Comparison of ENCODE assay signal across 19 cellular contexts in genomic region chr13:20728579-20729300, GRCh38. TPM values are rescaled to one million over a fixed set of nuclear protein-coding genes. Genes with fewer than 3 reads are reported as not detected.
DNase-seq lines count a peak whose midpoint lies in the region; ATAC-seq, FAIRE-seq and TF ChIP-seq lines count a peak whose summit lies in the region.
"Had no signal": no experiment of that assay in that cellular context is flagged by ENCODE, and none has a peak within 500 bp of the region (broad histone marks: within the 10 kb centered on the region; RNA-seq: fewer than 3 reads in every experiment).

No MANE protein-coding gene starts in this region.

- H3K4me3 ChIP-seq in AG10803 (ENCODE audit: low read length), result no peak overlapping the region
- no peak overlapping the region for H3K4me3 ChIP-seq in SK-N-MC
- no peak overlapping the region for H3K4me3 ChIP-seq in gastroesophageal sphincter
- H3K4me3 ChIP-seq in psoas muscle, result no peak overlapping the region

- H3K27me3 ChIP-seq in gastroesophageal sphincter (no peaks in the 10 kb centered on the region), psoas muscle (ENCODE audit: insufficient read depth in 3 of 3, low read length in 2 of 3) (no peaks in the 10 kb centered on the region)

- no peak for TF ChIP-seq POLR2A in gastroesophageal sphincter (IDR thresholded peaks at IDR 0.05)

- DNase-seq in AG10803 (ENCODE audit: low read depth) (peak; percentile 31), SK-N-MC (ENCODE audit: low read depth, low spot score) (no peak), psoas muscle (no peak), GM19239 (ENCODE audit: insufficient read length, low spot score) (no peak), AML-193 (lab: John Stamatoyannopoulos, UW) (no peak), COR-L47 (lab: John Stamatoyannopoulos, UW) (no peak)
- DNase-seq: C1 segment of cervical spinal cord, DMS153, H9, Kasumi-1, NCI-H1105, NCI-H1694, NCI-H226, NCI-H524 treated with DMSO at 0.1 percent for 48 hours had no signal

- H3K27ac ChIP-seq in SK-N-MC, result no peak overlapping the region
- H3K27ac ChIP-seq in gastroesophageal sphincter, result peak overlapping the region in 3 of 4 donors; percentile 31 to 60 (median 57)
- H3K27ac ChIP-seq in psoas muscle, result peak overlapping the region; percentile 56
- H3K27ac ChIP-seq: HL-60 had no signal

- H3K9me3 ChIP-seq in SK-N-MC (ENCODE audit: low read depth, low read length) (no peaks in the 10 kb centered on the region), gastroesophageal sphincter (no peaks in the 10 kb centered on the region), psoas muscle (no peaks in the 10 kb centered on the region)

- 57 to 63% methylated on average over 8 to 10 of the region's 12 CpGs for WGBS in gastroesophageal sphincter (ENCODE audit: low coverage in 1 of 2), 2 donors
- WGBS in psoas muscle, 3 donors, result 23 to 24% (median 23%) methylated on average over 12 of the region's 12 CpGs

- H3K4me1 ChIP-seq in gastroesophageal sphincter, result peaks cover 0 to 6% (median 0%) of the 10 kb centered on the region in 3 donors
- peaks cover 4% of the 10 kb centered on the region for H3K4me1 ChIP-seq in psoas muscle

- H3K36me3 ChIP-seq in SK-N-MC (ENCODE audit: insufficient read depth, low read length) (no peaks in the 10 kb centered on the region), gastroesophageal sphincter (peaks cover 0 to 32% of the 10 kb centered on the region in 2 donors), psoas muscle (ENCODE audit: insufficient read depth in 1 of 2, low read depth in 1 of 2) (peaks cover 0 to 12% of the 10 kb centered on the region in 2 donors)

- intact Hi-C loops in psoas muscle (cut with DNase I), result no loop called here

- no peak for TF ChIP-seq EP300 in gastroesophageal sphincter (IDR thresholded peaks at IDR 0.05)

- ATAC-seq in gastroesophageal sphincter (peak; percentile 54), psoas muscle (peak; percentile 31 to 79 (median 57)), GM21526 (IDR thresholded peaks at IDR 0.05; ENCODE audit: low FRiP score, unreplicated experiment) (no peak)
- ATAC-seq: Panc1 had no signal

- no peak for FAIRE-seq in GM19239 (lab: Jason Lieb, UNC)
- FAIRE-seq: HTR-8/SVneo had no signal

- no peak for TF ChIP-seq CTCF in AG10803 (conservative IDR thresholded peaks at IDR 0.05; ENCODE audit: low read length)
- TF ChIP-seq CTCF in gastroesophageal sphincter (IDR thresholded peaks at IDR 0.05), result no peak
- TF ChIP-seq CTCF in psoas muscle (IDR thresholded peaks at IDR 0.05), result no peak

- H3K9ac ChIP-seq in SK-N-MC (ENCODE audit: insufficient read length), result peak overlapping the region; percentile 15

RNA-seq across cellular contexts. Expression of gene IL17D, which starts 25.2 kb away (rescaled TPM):
- 1 to 10 TPM; 1.4 to 7.2 (median 4.2) TPM for total RNA-seq in gastroesophageal sphincter
- 10 to 100 TPM in 3 of 4 donors, 1 to 10 TPM in 1; 3.0 to 78.9 (median 39.4) TPM for total RNA-seq in psoas muscle
- 1 to 10 TPM; 1.0 to 7.7 (median 5.6) TPM for polyA plus RNA-seq in psoas muscle

RNA-seq across cellular contexts. Expression of gene EEF1AKMT1, which starts 45.0 kb away (rescaled TPM):
- total RNA-seq in gastroesophageal sphincter, result 10 to 100 TPM; 13.5 to 39.2 (median 20.3) TPM
- total RNA-seq in psoas muscle, result 1 to 10 TPM; 8.2 to 8.9 (median 8.2) TPM
- 1 to 10 TPM; 5.1 to 9.9 (median 7.1) TPM for polyA plus RNA-seq in psoas muscle
